Comparison of ENCODE assay signal across 8 cellular contexts in the genomic region with DNA sequence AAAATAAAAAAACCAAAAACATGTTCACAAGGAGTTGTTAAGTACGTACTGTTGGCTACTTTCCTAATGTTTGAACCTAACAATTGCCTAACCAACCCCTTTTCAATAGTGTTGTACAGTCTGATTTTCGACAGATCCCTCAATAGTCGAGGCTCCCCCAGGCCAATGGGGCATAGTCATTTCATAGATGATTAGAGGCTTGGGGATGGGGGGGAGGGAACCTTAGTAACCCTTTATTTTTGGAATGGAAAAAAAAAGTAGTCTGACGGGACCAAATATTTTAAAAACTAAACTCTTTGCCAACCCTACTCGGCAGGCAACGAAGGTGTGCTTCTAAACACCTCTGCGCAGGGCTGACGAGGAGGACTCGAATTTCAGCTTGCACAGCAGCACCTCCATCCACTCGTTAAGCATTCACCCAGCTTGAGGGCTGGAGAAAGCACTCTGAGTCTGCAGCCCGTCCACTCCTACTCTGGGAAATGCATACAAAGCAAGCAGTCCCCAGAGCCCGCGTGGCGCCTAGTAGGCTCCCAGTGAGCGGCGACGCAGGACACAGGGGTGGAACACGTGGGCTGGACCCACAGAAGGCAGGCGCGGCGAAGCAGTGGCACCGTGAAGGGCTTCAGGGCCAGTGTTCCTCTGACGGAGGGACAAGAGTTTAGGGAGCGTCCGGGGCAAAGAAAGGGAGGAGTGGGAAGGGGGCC. TPM values are rescaled to one million over a fixed set of nuclear protein-coding genes. Genes with fewer than 3 reads are reported as not detected.
DNase-seq lines count a peak whose midpoint lies in the region; ATAC-seq and TF ChIP-seq lines count a peak whose summit lies in the region.

No MANE protein-coding gene starts in this region.

- POLR2A ChIA-PET in CD4-positive, alpha-beta memory T cell (lab: Charles Lee; ENCODE audit: partially characterized antibody), result interaction anchor here (0.5 to 4.4 kb wide), 3 partner anchors 11 to 48 kb away, joined by 3 to 38 read pairs (median 4); partner anchors contain the start of gene RINT1
- POLR2A ChIA-PET in naive thymus-derived CD4-positive, alpha-beta T cell (lab: Charles Lee), result no interaction called here

- H3K4me3 ChIP-seq in CD4-positive, alpha-beta memory T cell (ENCODE audit: low read length in 2 of 2), result peak overlapping the region; percentile 71 to 73
- peak overlapping the region; percentile 86 for H3K4me3 ChIP-seq in fibroblast of mammary gland (ENCODE audit: control insufficient read depth, low read depth, low read length)
- peak overlapping the region; percentile 68 for H3K4me3 ChIP-seq in naive thymus-derived CD4-positive, alpha-beta T cell (ENCODE audit: low read length)
- H3K4me3 ChIP-seq in stomach, result peak overlapping the region; percentile 75 to 90 (median 82)

- peak overlapping the region; percentile 37 for H3K27ac ChIP-seq in CD4-positive, alpha-beta memory T cell (ENCODE audit: low read depth, low read length)
- H3K27ac ChIP-seq in naive thymus-derived CD4-positive, alpha-beta T cell (ENCODE audit: low read depth, low read length), result peak overlapping the region; percentile 70
- peak overlapping the region; percentile 91 to 98 (median 92) for H3K27ac ChIP-seq in stomach

- H3K36me3 ChIP-seq in CD4-positive, alpha-beta memory T cell (ENCODE audit: insufficient read depth, low read length), result no peaks in the 10 kb centered on the region
- H3K36me3 ChIP-seq in naive thymus-derived CD4-positive, alpha-beta T cell (ENCODE audit: control insufficient read depth in 2 of 3, insufficient read depth in 3 of 3, low read length in 3 of 3), result no peaks in the 10 kb centered on the region
- H3K36me3 ChIP-seq in stomach, result peaks cover 0 to 3% (median under 1%) of the 10 kb centered on the region in 4 donors

- H3K27me3 Mint-ChIP-seq in CD4-positive, alpha-beta memory T cell, result no peaks in the 10 kb centered on the region
- H3K27me3 Mint-ChIP-seq in activated T-cell treated with anti-CD3 and anti-CD28 coated beads, Interleukin-2, amount 50 U/mL, for 24 hours, result no peaks in the 10 kb centered on the region
- H3K27me3 Mint-ChIP-seq in naive thymus-derived CD4-positive, alpha-beta T cell, result peaks cover 0 to 2% (median 0%) of the 10 kb centered on the region in 5 donors

- no peaks in the 10 kb centered on the region for H3K9me3 ChIP-seq in CD4-positive, alpha-beta memory T cell (ENCODE audit: control insufficient read depth in 1 of 2, low read length in 2 of 2)
- no peaks in the 10 kb centered on the region for H3K9me3 ChIP-seq in naive thymus-derived CD4-positive, alpha-beta T cell (ENCODE audit: control insufficient read depth in 2 of 3, low read length in 3 of 3)
- H3K9me3 ChIP-seq in stomach, result no peaks in the 10 kb centered on the region

- intact Hi-C loops in CD4-positive, alpha-beta memory T cell (cut with micrococcal nuclease), result no loop called here
- intact Hi-C loops in naive thymus-derived CD4-positive, alpha-beta T cell (cut with micrococcal nuclease), result loop anchor here in 1 of 2 donors (1.0 to 5.0 kb wide), 2 partner anchors 521 to 764 kb away; no protein-coding TSS in a partner anchor
- intact Hi-C loops in stomach (cut with DNase I; ENCODE audit: low total_unique reads), result no loop called here

- peak; percentile 47 for ATAC-seq in GM19455 (IDR thresholded peaks at IDR 0.05; ENCODE audit: unreplicated experiment)
- ATAC-seq in HG03520 (IDR thresholded peaks at IDR 0.05; ENCODE audit: unreplicated experiment), result peak; percentile 27
- ATAC-seq in naive thymus-derived CD4-positive, alpha-beta T cell, result peak; percentile 27

- peak; percentile 11 to 47 (median 27) for DNase-seq in CD4-positive, alpha-beta memory T cell
- DNase-seq in NCI-H69 (lab: John Stamatoyannopoulos, UW), result peak; percentile 92
- peak; percentile 78 for DNase-seq in activated T-cell treated with anti-CD3 and anti-CD28 coated beads, Interleukin-2, amount 50 U/mL, for 24 hours
- peak; percentile 45 for DNase-seq in fibroblast of mammary gland (ENCODE audit: low read depth)
- DNase-seq in naive thymus-derived CD4-positive, alpha-beta T cell, result peak in 7 of 9 donors; percentile 2 to 58 (median 18)
- peak; percentile 66 for DNase-seq in stomach

- H3K4me1 ChIP-seq in CD4-positive, alpha-beta memory T cell (ENCODE audit: insufficient read depth, low read length), result peaks cover 15% of the 10 kb centered on the region
- peaks cover 5 to 8% of the 10 kb centered on the region in 2 donors for H3K4me1 ChIP-seq in naive thymus-derived CD4-positive, alpha-beta T cell (ENCODE audit: control insufficient read depth in 2 of 2, insufficient read depth in 2 of 2, low read length in 2 of 2)
- H3K4me1 ChIP-seq in stomach, result peaks cover 13 to 21% (median 18%) of the 10 kb centered on the region in 4 donors

- H3K9me3 Mint-ChIP-seq in CD4-positive, alpha-beta memory T cell, result no peaks in the 10 kb centered on the region
- no peaks in the 10 kb centered on the region for H3K9me3 Mint-ChIP-seq in activated T-cell treated with anti-CD3 and anti-CD28 coated beads, Interleukin-2, amount 50 U/mL, for 24 hours
- no peaks in the 10 kb centered on the region for H3K9me3 Mint-ChIP-seq in naive thymus-derived CD4-positive, alpha-beta T cell

- peaks cover 0 to 3% of the 10 kb centered on the region in 2 donors for H3K36me3 Mint-ChIP-seq in CD4-positive, alpha-beta memory T cell
- peaks cover 39% of the 10 kb centered on the region for H3K36me3 Mint-ChIP-seq in activated T-cell treated with anti-CD3 and anti-CD28 coated beads, Interleukin-2, amount 50 U/mL, for 24 hours (ENCODE audit: low read depth)
- H3K36me3 Mint-ChIP-seq in naive thymus-derived CD4-positive, alpha-beta T cell, result peaks cover 0 to 3% (median 0%) of the 10 kb centered on the region in 5 donors

- WGBS in stomach, 5 donors, result 5 to 10% (median 6%) methylated on average over 22 to 25 of the region's 25 CpGs

- CTCF ChIA-PET in CD4-positive, alpha-beta memory T cell (lab: Charles Lee; ENCODE audit: partially characterized antibody), result interaction anchor here (3.7 kb wide), 1 partner anchor 10 kb away, joined by 22 read pairs; the partner anchor contains the start of gene RINT1
- CTCF ChIA-PET in naive thymus-derived CD4-positive, alpha-beta T cell (lab: Charles Lee), result no interaction called here

- peak overlapping the region; percentile 91 to 99 (median 94) for H3K4me3 Mint-ChIP-seq in CD4-positive, alpha-beta memory T cell
- H3K4me3 Mint-ChIP-seq in activated T-cell treated with anti-CD3 and anti-CD28 coated beads, Interleukin-2, amount 50 U/mL, for 24 hours, result peak overlapping the region; percentile 96
- peak overlapping the region; percentile 92 to 99 (median 96) for H3K4me3 Mint-ChIP-seq in naive thymus-derived CD4-positive, alpha-beta T cell

- H3K27me3 ChIP-seq in CD4-positive, alpha-beta memory T cell (ENCODE audit: insufficient read depth, low read length), result no peaks in the 10 kb centered on the region
- no peaks in the 10 kb centered on the region for H3K27me3 ChIP-seq in naive thymus-derived CD4-positive, alpha-beta T cell (ENCODE audit: control insufficient read depth in 2 of 2, insufficient read depth in 2 of 2, low read length in 2 of 2)
- H3K27me3 ChIP-seq in stomach, result no peaks in the 10 kb centered on the region

- TF ChIP-seq CTCF in fibroblast of mammary gland (conservative IDR thresholded peaks at IDR 0.05; ENCODE audit: control insufficient read depth, insufficient read depth, low read depth, low read length) (no peak), stomach (IDR thresholded peaks at IDR 0.05) (no peak)

- peak overlapping the region; percentile 82 to 95 (median 86) for H3K27ac Mint-ChIP-seq in CD4-positive, alpha-beta memory T cell
- H3K27ac Mint-ChIP-seq in activated T-cell treated with anti-CD3 and anti-CD28 coated beads, Interleukin-2, amount 50 U/mL, for 24 hours, result peak overlapping the region; percentile 96
- peak overlapping the region; percentile 50 to 96 (median 79) for H3K27ac Mint-ChIP-seq in naive thymus-derived CD4-positive, alpha-beta T cell

- TF ChIP-seq EP300 in stomach (IDR thresholded peaks at IDR 0.05), result no peak

- TF ChIP-seq POLR2A in stomach (IDR thresholded peaks at IDR 0.05), result no peak

- peaks cover 6 to 23% (median 9%) of the 10 kb centered on the region in 4 donors for H3K4me1 Mint-ChIP-seq in CD4-positive, alpha-beta memory T cell
- peaks cover 29% of the 10 kb centered on the region for H3K4me1 Mint-ChIP-seq in activated T-cell treated with anti-CD3 and anti-CD28 coated beads, Interleukin-2, amount 50 U/mL, for 24 hours (ENCODE audit: low read depth)
- peaks cover 0 to 24% (median 17%) of the 10 kb centered on the region in 7 donors for H3K4me1 Mint-ChIP-seq in naive thymus-derived CD4-positive, alpha-beta T cell

RNA-seq across cellular contexts. Expression of gene PUS7, which starts 0.9 kb away (rescaled TPM):
- 1 to 10 TPM; 5.2 to 5.9 TPM for total RNA-seq in CD4-positive, alpha-beta memory T cell
- 1 to 10 TPM; 5.2 to 5.9 TPM for polyA plus RNA-seq in CD4-positive, alpha-beta memory T cell
- total RNA-seq in naive thymus-derived CD4-positive, alpha-beta T cell, result 10 to 100 TPM in 1 of 5 experiments, 1 to 10 TPM in 4; 4.2 to 16.5 (median 5.4) TPM
- polyA plus RNA-seq in naive thymus-derived CD4-positive, alpha-beta T cell, result 1 to 10 TPM; 4.0 to 6.4 TPM
- 10 to 100 TPM in 4 of 5 donors, under 1 TPM in 1; 0.58 to 24.2 (median 16.1) TPM for total RNA-seq in stomach
- polyA plus RNA-seq in stomach, result 1 to 10 TPM; 3.5 to 5.5 (median 4.6) TPM

RNA-seq across cellular contexts. Expression of gene RINT1, which starts 10.8 kb away (rescaled TPM):
- total RNA-seq in CD4-positive, alpha-beta memory T cell, result 10 to 100 TPM; 25.7 to 26.5 TPM
- polyA plus RNA-seq in CD4-positive, alpha-beta memory T cell, result 10 to 100 TPM; 16.0 to 16.2 TPM
- total RNA-seq in naive thymus-derived CD4-positive, alpha-beta T cell, result 10 to 100 TPM; 23.0 to 31.8 (median 26.0) TPM
- polyA plus RNA-seq in naive thymus-derived CD4-positive, alpha-beta T cell, result 10 to 100 TPM; 16.0 to 17.9 TPM
- 10 to 100 TPM in 3 of 5 donors, 1 to 10 TPM in 2; 4.9 to 79.4 (median 15.8) TPM for total RNA-seq in stomach
- polyA plus RNA-seq in stomach, result 10 to 100 TPM in 1 of 3 donors, 1 to 10 TPM in 2; 8.7 to 11.2 (median 8.9) TPM

Comparison
In these comparisons a context has a peak if more than half of its experiments do, and no peak if none do; other contexts are left out.
1. Peak in every context shown above with its lines: DNase-seq, ATAC-seq, H3K4me3 ChIP-seq and H3K27ac ChIP-seq.
2. DNase-seq: peak in every context shown above with its lines; median percentile 92 in NCI-H69; 78 in activated T-cell treated with anti-CD3 and anti-CD28 coated beads, Interleukin-2, amount 50 U/mL, for 24 hours; 66 in stomach; 45 in fibroblast of mammary gland; 27 in CD4-positive, alpha-beta memory T cell; 18 in naive thymus-derived CD4-positive, alpha-beta T cell.
3. H3K27ac ChIP-seq: peak in every context shown above with its lines; median percentile 92 in stomach; 70 in naive thymus-derived CD4-positive, alpha-beta T cell; 37 in CD4-positive, alpha-beta memory T cell.